In genomic region chr20:56690531-56691175, GRCh38 we compare ENCODE assay signal across 28 cellular contexts.
DNase-seq lines count a peak whose midpoint lies in the region; ATAC-seq and TF ChIP-seq lines count a peak whose summit lies in the region.
"Had no signal": no experiment of that assay in that cellular context is flagged by ENCODE, and none has a peak within 500 bp of the region (broad histone marks: within the 10 kb centered on the region; RNA-seq: fewer than 3 reads in every experiment).

No MANE protein-coding gene starts in this region.

- BruUV-seq in MCF 10A (replicated peaks; lab: Mats Ljungman, UMichigan) = no TSS peak

- H3K4me3 Mint-ChIP-seq in MCF 10A (ENCODE audit: unreplicated experiment) = no peak overlapping the region
- H3K4me3 Mint-ChIP-seq: activated CD4-positive, alpha-beta memory T cell treated with anti-CD3 and anti-CD28 coated beads, Interleukin-2, amount 10 ng/mL, durations not matched to agents 7 days and 5 days; CD14-positive monocyte; dendritic cell treated with granulocyte-macrophage colony-stimulating factor and Interleukin-4, amounts not matched to agents 40 ng/mL and 50 ng/mL, for 4 days; endodermal cell; T-helper 1 cell treated with Interleukin-12 subunit alpha and Interleukin-12 subunit beta and Interleukin-4 antibody, amounts not matched to agents 30 μg/mL and 1 μg/mL, for 36 hours had no signal

- ATAC-seq in HG02588 (IDR thresholded peaks at IDR 0.05; ENCODE audit: unreplicated experiment) = no peak
- ATAC-seq: activated naive CD4-positive, alpha-beta T cell treated with anti-CD3 and anti-CD28 coated beads, Interleukin-2, amount 50 U/mL, for 72 hours; gastrocnemius medialis; GM12878; left lobe of liver; psoas muscle had no signal

- H3K27ac Mint-ChIP-seq in MCF 10A (ENCODE audit: low read depth, unreplicated experiment) = peak overlapping the region; percentile 72
- H3K27ac Mint-ChIP-seq: activated CD4-positive, alpha-beta memory T cell treated with anti-CD3 and anti-CD28 coated beads, Interleukin-2, amount 10 ng/mL, durations not matched to agents 7 days and 5 days; activated naive CD4-positive, alpha-beta T cell treated with anti-CD3 and anti-CD28 coated beads, Interleukin-2, amount 50 U/mL, for 72 hours; dendritic cell treated with granulocyte-macrophage colony-stimulating factor and Interleukin-4, amounts not matched to agents 40 ng/mL and 50 ng/mL, for 4 days; endodermal cell; T-helper 1 cell treated with Interleukin-12 subunit alpha and Interleukin-12 subunit beta and Interleukin-4 antibody, amounts not matched to agents 30 μg/mL and 1 μg/mL, for 36 hours had no signal

- no peaks in the 10 kb centered on the region for H3K27me3 Mint-ChIP-seq in MCF 10A (ENCODE audit: insufficient read depth, unreplicated experiment)
- H3K27me3 Mint-ChIP-seq: activated CD4-positive, alpha-beta memory T cell treated with anti-CD3 and anti-CD28 coated beads, Interleukin-2, amount 10 ng/mL, durations not matched to agents 7 days and 5 days had no signal

- no peak for TF ChIP-seq CTCF in MCF 10A (IDR thresholded peaks at IDR 0.05; ENCODE audit: unreplicated experiment)

- POLR2A ChIA-PET in MCF 10A (lab: Yijun Ruan, JAX) = interaction anchor here (0.6 to 3.4 kb wide), 5 partner anchors 21 to 184 kb away, joined by 3 to 28 read pairs (median 3); partner anchors contain the start of gene TFAP2C

- H3K36me3 Mint-ChIP-seq in MCF 10A (ENCODE audit: insufficient read depth, unreplicated experiment) = no peaks in the 10 kb centered on the region
- H3K36me3 Mint-ChIP-seq: activated naive CD4-positive, alpha-beta T cell treated with anti-CD3 and anti-CD28 coated beads, Interleukin-2, amount 50 U/mL, for 72 hours; CD14-positive monocyte had no signal

- peak; percentile 78 for DNase-seq in DMS153 (lab: John Stamatoyannopoulos, UW)
- DNase-seq in NCI-H345 treated with DMSO at 0.1 percent for 48 hours (lab: John Stamatoyannopoulos, UW; ENCODE audit: unreplicated experiment) = peak; percentile 31
- DNase-seq in MCF 10A (ENCODE audit: unreplicated experiment) = peak; percentile 36
- DNase-seq in left kidney (ENCODE audit: low read depth, low spot score) = peak; percentile 21
- no peak for DNase-seq in NCI-H524 treated with DMSO at 0.1 percent for 48 hours (lab: John Stamatoyannopoulos, UW)
- no peak for DNase-seq in NCI-H1092 treated with DMSO at 0.1 percent for 48 hours (lab: John Stamatoyannopoulos, UW)
- no peak for DNase-seq in activated CD8-positive, alpha-beta memory T cell treated with anti-CD3 and anti-CD28 coated beads for 24 hours
- DNase-seq: 8988T; activated CD4-positive, alpha-beta memory T cell treated with anti-CD3 and anti-CD28 coated beads, Interleukin-2, amount 10 ng/mL, durations not matched to agents 7 days and 5 days; activated CD4-positive, alpha-beta T cell treated with anti-CD3 and anti-CD28 coated beads for 1 hour; aorta; caudate nucleus; endodermal cell; gastrocnemius medialis; KBM-7; NCI-H146; NCI-H2171; NCI-H69; psoas muscle; stimulated activated CD4-positive, alpha-beta T cell treated with anti-CD3 and anti-CD28 coated beads, Interleukin-15, amount 100 ng/mL, for 24 hours; stimulated activated naive CD4-positive, alpha-beta T cell treated with Interleukin-2 at 50 U/mL for 16 hours had no signal

- H3K4me1 Mint-ChIP-seq in MCF 10A (ENCODE audit: insufficient read depth, unreplicated experiment) = peaks cover 19% of the 10 kb centered on the region
- H3K4me1 Mint-ChIP-seq: activated CD4-positive, alpha-beta memory T cell treated with anti-CD3 and anti-CD28 coated beads, Interleukin-2, amount 10 ng/mL, durations not matched to agents 7 days and 5 days; CD14-positive monocyte had no signal

- intact Hi-C loops in MCF 10A (cut with micrococcal nuclease) = no loop called here

- H3K9me3 Mint-ChIP-seq in MCF 10A (ENCODE audit: unreplicated experiment) = no peaks in the 10 kb centered on the region
- H3K9me3 Mint-ChIP-seq: activated CD4-positive, alpha-beta memory T cell treated with anti-CD3 and anti-CD28 coated beads, Interleukin-2, amount 10 ng/mL, durations not matched to agents 7 days and 5 days; dendritic cell treated with granulocyte-macrophage colony-stimulating factor and Interleukin-4, amounts not matched to agents 40 ng/mL and 50 ng/mL, for 4 days; endodermal cell; T-helper 1 cell treated with Interleukin-12 subunit alpha and Interleukin-12 subunit beta and Interleukin-4 antibody, amounts not matched to agents 30 μg/mL and 1 μg/mL, for 36 hours had no signal

- CTCF ChIA-PET in MCF 10A (lab: Yijun Ruan, JAX) = interaction anchor here (0.5 to 2.6 kb wide), 10 partner anchors 34 to 356 kb away, joined by 3 to 11 read pairs (median 5); no protein-coding TSS in a partner anchor

Comparison
In these comparisons a context has a peak if more than half of its experiments do, and no peak if none do; other contexts are left out.
1. DNase-seq: peak in DMS153 (single experiment), NCI-H345 treated with DMSO at 0.1 percent for 48 hours (single experiment), MCF 10A (single experiment) and left kidney (single experiment); none in NCI-H524 treated with DMSO at 0.1 percent for 48 hours (single experiment), NCI-H1092 treated with DMSO at 0.1 percent for 48 hours (single experiment) and activated CD8-positive, alpha-beta memory T cell treated with anti-CD3 and anti-CD28 coated beads for 24 hours (single experiment).